ENCODE assay signal across 21 cellular contexts in the genomic region with DNA sequence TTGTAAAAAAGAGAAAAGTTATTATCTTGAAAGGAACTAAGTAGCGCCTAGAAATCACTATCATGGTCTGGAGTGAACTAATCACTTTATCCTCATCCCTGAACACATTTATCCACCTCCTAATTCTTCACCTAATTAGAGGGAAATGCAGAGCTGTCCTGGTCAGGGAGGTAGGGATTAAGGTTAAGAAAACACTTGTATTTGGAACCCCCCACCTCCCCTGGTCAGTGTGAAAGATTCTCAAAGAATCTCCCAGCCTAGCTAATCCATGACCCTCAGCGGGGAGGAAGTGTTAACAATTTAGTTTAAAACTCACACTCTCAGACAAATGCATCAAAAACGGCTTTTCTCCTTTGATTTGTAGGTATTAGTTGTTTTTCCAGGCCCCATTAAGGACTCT.
"Had no signal": no experiment of that assay in that cellular context is flagged by ENCODE, and none has a peak within 500 bp of the region (broad histone marks: within the 10 kb centered on the region; RNA-seq: fewer than 3 reads in every experiment).

No MANE protein-coding gene starts in this region.

- H3K4me2 ChIP-seq: KMS-11, SK-N-SH had no signal

- H3K9me3 Mint-ChIP-seq: IgD-negative memory B cell had no signal

- H3K9me3 ChIP-seq: SK-N-SH had no signal

- H3K9me2 ChIP-seq: SK-N-SH had no signal

- H3K4me3 Mint-ChIP-seq: IgD-negative memory B cell had no signal

- H3K9ac ChIP-seq: KMS-11, SK-N-SH had no signal

- H3K36me3 Mint-ChIP-seq: IgD-negative memory B cell had no signal

- DNase-seq: Kasumi-1, MM.1S, NCI-H1092 treated with DMSO at 0.1 percent for 48 hours, NCI-H1436, NCI-H187, NCI-H2029, NCI-H2081 treated with DMSO at 0.1 percent for 48 hours, NCI-H2171, NCI-H226, NCI-H446 treated with DMSO at 0.1 percent for 48 hours, NCI-H510A treated with DMSO at 0.1 percent for 48 hours, NCI-H526, PC-3, SHP77, SK-N-SH had no signal

- ATAC-seq: K562, Panc1, PC-3 had no signal

- H3K4me1 Mint-ChIP-seq: IgD-negative memory B cell had no signal

- H3K27ac ChIP-seq: HL-60, KMS-11, RWPE1 had no signal

- H3K27ac Mint-ChIP-seq: IgD-negative memory B cell had no signal

- H3K4me3 ChIP-seq: K562 had no signal
